In genomic region chr16:49250689-49251088, GRCh38 we compare ENCODE assay signal across 31 cellular contexts. TPM values are rescaled to one million over a fixed set of nuclear protein-coding genes. Genes with fewer than 3 reads are reported as not detected.
"Had no signal": no experiment of that assay in that cellular context is flagged by ENCODE, and none has a peak within 500 bp of the region (broad histone marks: within the 10 kb centered on the region; RNA-seq: fewer than 3 reads in every experiment).

No MANE protein-coding gene starts in this region.

- ATAC-seq: activated CD8-positive, alpha-beta T cell treated with anti-CD3 and anti-CD28 coated beads for 36 hours; activated naive CD4-positive, alpha-beta T cell treated with anti-CD3 and anti-CD28 coated beads, Interleukin-2, amount 50 U/mL, for 72 hours; activated T-cell treated with anti-CD3 and anti-CD28 coated beads, Interleukin-2, amount 50 U/mL, for 4 hours; gastroesophageal sphincter; heart right ventricle had no signal

- H3K9me3 Mint-ChIP-seq: activated CD8-positive, alpha-beta T cell treated with anti-CD3 and anti-CD28 coated beads for 36 hours; activated naive CD4-positive, alpha-beta T cell treated with anti-CD3 and anti-CD28 coated beads, Interleukin-2, amount 10 ng/mL, durations not matched to agents 7 days and 5 days; activated naive CD8-positive, alpha-beta T cell treated with anti-CD3 and anti-CD28 coated beads, Interleukin-2, amount 10 ng/mL, durations not matched to agents 7 days and 5 days; activated T-cell treated with anti-CD3 and anti-CD28 coated beads, Interleukin-2, amount 50 U/mL, for 4 hours; activated T-helper 2 cell treated with anti-CD3 and anti-CD28 coated beads, Interferon-gamma antibody, Interleukin-2, Interleukin-4, amounts not matched to agents 10 μg/mL and 5 μg/mL and 100 μg/mL, durations not matched to agents 14 hours and 24 hours and 36 hours; brain; dendritic cell treated with granulocyte-macrophage colony-stimulating factor and Interleukin-4, amounts not matched to agents 40 ng/mL and 50 ng/mL, for 4 days had no signal

- H3K36me3 ChIP-seq: ascending aorta, breast epithelium, cardiac muscle cell, esophagus squamous epithelium, gastroesophageal sphincter, heart right ventricle had no signal

- DNase-seq: activated CD4-positive, alpha-beta T cell treated with anti-CD3 and anti-CD28 coated beads for 1 hour; activated CD4-positive, alpha-beta T cell treated with anti-CD3 and anti-CD28 coated beads for 48 hours; activated CD4-positive, alpha-beta T cell treated with anti-CD3 and anti-CD28 coated beads, Interleukin-2, amount 50 U/mL, for 1 hour; activated CD4-positive, alpha-beta T cell treated with anti-CD3 and anti-CD28 coated beads, Interleukin-2, amount 50 U/mL, for 48 hours; activated CD8-positive, alpha-beta memory T cell treated with anti-CD3 and anti-CD28 coated beads for 24 hours; activated CD8-positive, alpha-beta T cell treated with anti-CD3 and anti-CD28 coated beads for 36 hours; activated gamma-delta T cell; activated naive CD4-positive, alpha-beta T cell; activated naive CD4-positive, alpha-beta T cell treated with anti-CD3 and anti-CD28 coated beads, Interleukin-2, amount 10 ng/mL, durations not matched to agents 7 days and 5 days; activated naive CD8-positive, alpha-beta T cell treated with anti-CD3 and anti-CD28 coated beads, Interleukin-2, amount 10 ng/mL, durations not matched to agents 7 days and 5 days; activated T-cell treated with anti-CD3 and anti-CD28 coated beads, Interleukin-2, amount 50 U/mL, for 4 hours; central memory CD4-positive, alpha-beta T cell; dorsolateral prefrontal cortex; effector memory CD4-positive, alpha-beta T cell; erythroblast; esophagus squamous epithelium; foreskin melanocyte; heart right ventricle; T-helper 2 cell had no signal

- H3K9me3 ChIP-seq: ascending aorta, breast epithelium, esophagus squamous epithelium, gastroesophageal sphincter, heart right ventricle had no signal

- H3K4me3 ChIP-seq: ascending aorta, breast epithelium, cardiac muscle cell, coronary artery, dorsolateral prefrontal cortex, esophagus squamous epithelium, gastroesophageal sphincter, heart right ventricle had no signal

- H3K4me1 ChIP-seq: ascending aorta, breast epithelium, esophagus squamous epithelium, gastroesophageal sphincter, heart right ventricle had no signal

- H3K27ac ChIP-seq: ascending aorta, breast epithelium, cardiac muscle cell, coronary artery, dorsolateral prefrontal cortex, esophagus squamous epithelium, gastroesophageal sphincter, heart right ventricle had no signal

- H3K36me3 Mint-ChIP-seq: activated naive CD4-positive, alpha-beta T cell treated with anti-CD3 and anti-CD28 coated beads, Interleukin-2, amount 10 ng/mL, durations not matched to agents 7 days and 5 days; activated naive CD4-positive, alpha-beta T cell treated with anti-CD3 and anti-CD28 coated beads, Interleukin-2, amount 50 U/mL, for 72 hours; activated naive CD8-positive, alpha-beta T cell treated with anti-CD3 and anti-CD28 coated beads, Interleukin-2, amount 10 ng/mL, durations not matched to agents 7 days and 5 days; brain had no signal

- H3K4me1 Mint-ChIP-seq: activated naive CD4-positive, alpha-beta T cell treated with anti-CD3 and anti-CD28 coated beads, Interleukin-2, amount 10 ng/mL, durations not matched to agents 7 days and 5 days; activated naive CD8-positive, alpha-beta T cell treated with anti-CD3 and anti-CD28 coated beads, Interleukin-2, amount 10 ng/mL, durations not matched to agents 7 days and 5 days; brain had no signal

- H3K27ac Mint-ChIP-seq: activated CD8-positive, alpha-beta T cell treated with anti-CD3 and anti-CD28 coated beads for 36 hours; activated naive CD4-positive, alpha-beta T cell treated with anti-CD3 and anti-CD28 coated beads, Interleukin-2, amount 10 ng/mL, durations not matched to agents 7 days and 5 days; activated naive CD4-positive, alpha-beta T cell treated with anti-CD3 and anti-CD28 coated beads, Interleukin-2, amount 50 U/mL, for 72 hours; activated naive CD8-positive, alpha-beta T cell treated with anti-CD3 and anti-CD28 coated beads, Interleukin-2, amount 10 ng/mL, durations not matched to agents 7 days and 5 days; activated T-helper 2 cell treated with anti-CD3 and anti-CD28 coated beads, Interferon-gamma antibody, Interleukin-2, Interleukin-4, amounts not matched to agents 10 μg/mL and 5 μg/mL and 100 μg/mL, durations not matched to agents 14 hours and 24 hours and 36 hours; brain; dendritic cell treated with granulocyte-macrophage colony-stimulating factor and Interleukin-4, amounts not matched to agents 40 ng/mL and 50 ng/mL, for 4 days had no signal

- H3K27me3 Mint-ChIP-seq: activated naive CD4-positive, alpha-beta T cell treated with anti-CD3 and anti-CD28 coated beads, Interleukin-2, amount 10 ng/mL, durations not matched to agents 7 days and 5 days; activated naive CD8-positive, alpha-beta T cell treated with anti-CD3 and anti-CD28 coated beads, Interleukin-2, amount 10 ng/mL, durations not matched to agents 7 days and 5 days had no signal

- H3K4me3 Mint-ChIP-seq: activated CD8-positive, alpha-beta T cell treated with anti-CD3 and anti-CD28 coated beads for 36 hours; activated naive CD4-positive, alpha-beta T cell treated with anti-CD3 and anti-CD28 coated beads, Interleukin-2, amount 10 ng/mL, durations not matched to agents 7 days and 5 days; activated naive CD8-positive, alpha-beta T cell treated with anti-CD3 and anti-CD28 coated beads, Interleukin-2, amount 10 ng/mL, durations not matched to agents 7 days and 5 days; activated T-cell treated with anti-CD3 and anti-CD28 coated beads, Interleukin-2, amount 50 U/mL, for 4 hours; brain; dendritic cell treated with granulocyte-macrophage colony-stimulating factor and Interleukin-4, amounts not matched to agents 40 ng/mL and 50 ng/mL, for 4 days had no signal

- H3K27me3 ChIP-seq: ascending aorta, cardiac muscle cell, esophagus squamous epithelium had no signal

RNA-seq across cellular contexts. Expression of gene CBLN1, which starts 30.9 kb away (rescaled TPM):
- total RNA-seq: activated CD8-positive, alpha-beta T cell treated with anti-CD3 and anti-CD28 coated beads for 36 hours; activated naive CD4-positive, alpha-beta T cell treated with anti-CD3 and anti-CD28 coated beads, Interleukin-2, amount 50 U/mL, for 72 hours; activated naive CD8-positive, alpha-beta T cell treated with anti-CD3 and anti-CD28 coated beads, Interleukin-2, amount 10 ng/mL, durations not matched to agents 7 days and 5 days; activated T-cell treated with anti-CD3 and anti-CD28 coated beads, Interleukin-2, amount 50 U/mL, for 4 hours; activated T-helper 2 cell treated with anti-CD3 and anti-CD28 coated beads, Interferon-gamma antibody, Interleukin-2, Interleukin-4, amounts not matched to agents 10 μg/mL and 5 μg/mL and 100 μg/mL, durations not matched to agents 14 hours and 24 hours and 36 hours; ascending aorta; fibroblast of lung; fibroblast of villous mesenchyme; T-helper 1 cell treated with Interleukin-12 subunit alpha and Interleukin-12 subunit beta and Interleukin-4 antibody, amounts not matched to agents 30 ng/mL and 1 ng/mL, for 36 hours had no signal
- polyA plus RNA-seq: fibroblast of lung had no signal
